Comparison of ENCODE assay signal across 17 cellular contexts in genomic region chr19:2729943-2730818, GRCh38. TPM values are rescaled to one million over a fixed set of nuclear protein-coding genes. Genes with fewer than 3 reads are reported as not detected.
DNase-seq lines count a peak whose midpoint lies in the region; ATAC-seq, FAIRE-seq and TF ChIP-seq lines count a peak whose summit lies in the region.
"Had no signal": no experiment of that assay in that cellular context is flagged by ENCODE, and none has a peak within 500 bp of the region (broad histone marks: within the 10 kb centered on the region; RNA-seq: fewer than 3 reads in every experiment).

No MANE protein-coding gene starts in this region.

- CTCF ChIA-PET in K562 (lab: Yijun Ruan, JAX; ENCODE audit: low intra/inter-chr PET ratio), result no interaction called here

- peaks cover 6% of the 10 kb centered on the region for H3K4me1 Mint-ChIP-seq in type B pancreatic cell (ENCODE audit: unreplicated experiment)

- TF ChIP-seq CTCF in DND-41 (IDR thresholded peaks at IDR 0.05; ENCODE audit: borderline replicate concordance, extremely low read depth, low read length, poor library complexity, severe bottlenecking) (no peak), K562 (IDR thresholded peaks at IDR 0.05 in 2 of 3, conservative IDR thresholded peaks at IDR 0.05 in 1 of 3; ENCODE audit: insufficient read depth in 2 of 3, low read depth in 1 of 3, low read length in 3 of 3) (no peak), type B pancreatic cell (conservative IDR thresholded peaks at IDR 0.05) (no peak), testis (IDR thresholded peaks at IDR 0.05) (no peak)

- no peaks in the 10 kb centered on the region for H3K9me3 Mint-ChIP-seq in type B pancreatic cell
- H3K9me3 Mint-ChIP-seq: CD4-positive, alpha-beta memory T cell had no signal

- in situ Hi-C loops in K562 (cut with MboI), result no loop called here

- no TSS peak for BruUV-seq in K562 (replicated peaks; lab: Mats Ljungman, UMichigan)

- H3K4me3 Mint-ChIP-seq in type B pancreatic cell, result no peak overlapping the region
- H3K4me3 Mint-ChIP-seq: CD4-positive, alpha-beta memory T cell had no signal

- H3K79me2 ChIP-seq in DND-41 (ENCODE audit: insufficient read depth, low read length) (no peaks in the 10 kb centered on the region), K562 (ENCODE audit: control insufficient read depth, insufficient read depth, low read length) (peaks cover 4% of the 10 kb centered on the region)

- H3K9ac ChIP-seq in DND-41 (ENCODE audit: low read depth, low read length) (no peak overlapping the region), K562 (ENCODE audit: insufficient read depth in 1 of 2, low read depth in 2 of 2, low read length in 2 of 2) (no peak overlapping the region; a peak in 1 of 4 replicates)
- H3K9ac ChIP-seq: GM23248 had no signal

- H3K36me3 ChIP-seq in DND-41 (ENCODE audit: insufficient read depth, low read length) (peaks cover 36% of the 10 kb centered on the region), K562 (ENCODE audit: control insufficient read depth, insufficient read depth, low read length) (peaks cover 39% of the 10 kb centered on the region; the same call in 2 of the 3 replicates), testis (ENCODE audit: low read depth, missing control alignments) (no peaks in the 10 kb centered on the region)

- peaks cover 25% of the 10 kb centered on the region for H3K27me3 Mint-ChIP-seq in type B pancreatic cell

- no peak overlapping the region for H3K4me3 ChIP-seq in DND-41 (ENCODE audit: low read depth in 1 of 2, low read length in 2 of 2)
- H3K4me3 ChIP-seq in K562, result no peak overlapping the region
- no peak overlapping the region for H3K4me3 ChIP-seq in testis
- H3K4me3 ChIP-seq: GM23248 had no signal

- WGBS in K562 (ENCODE audit: insufficient coverage, low coverage, missing lambda C conversion rate), result 83% methylated on average over 23 of the region's 26 CpGs
- WGBS in testis, 2 donors, result 90 to 91% methylated on average over 15 to 24 of the region's 26 CpGs

- ATAC-seq in Right ventricle myocardium superior (ENCODE audit: poor library complexity) (no peak), Right ventricle myocardium inferior (no peak), DND-41 (ENCODE audit: insufficient read depth, low read depth) (0 out of 3 replicates have a peak, but pooled peaks have one; percentile 13), K562 (peak; percentile 4; the same call in 2 of the 3 replicates), GM18502 (IDR thresholded peaks at IDR 0.05; ENCODE audit: poor library complexity, unreplicated experiment) (no peak)

- TF ChIP-seq RAD21 in K562 (CRISPR knock-in tag; conservative IDR thresholded peaks at IDR 0.05 in 1 of 2, IDR thresholded peaks at IDR 0.05 in 1 of 2), result no peak

- peak; percentile 30 for DNase-seq in Right ventricle myocardium superior
- no peak for DNase-seq in Right ventricle myocardium inferior (ENCODE audit: missing footprints)
- no peak for DNase-seq in DND-41
- DNase-seq in K562 (ENCODE audit: extremely low read depth in 1 of 4, low spot score in 3 of 4), result no peak
- DNase-seq in type B pancreatic cell (ENCODE audit: extremely low spot score, unreplicated experiment), result peak; percentile 68
- DNase-seq in DMS153 (lab: John Stamatoyannopoulos, UW), result no peak
- DNase-seq in testis, result no peak
- DNase-seq: 8988T; ACHN; C1 segment of cervical spinal cord; CD4-positive, alpha-beta memory T cell; COR-L47; DMS53; GM23248; IMR-90 had no signal

- H3K9me1 ChIP-seq in K562 (ENCODE audit: control insufficient read depth, insufficient read depth, low read length), result peaks cover 6% of the 10 kb centered on the region

- H4K20me1 ChIP-seq in DND-41 (ENCODE audit: insufficient read depth, low read length) (peaks cover 10% of the 10 kb centered on the region), K562 (replicated peaks; ENCODE audit: control insufficient read depth, insufficient read depth, low read length) (peaks cover 23% of the 10 kb centered on the region)

- TF ChIP-seq EP300 in K562 (IDR thresholded peaks at IDR 0.05; ENCODE audit: low read length), result no peak

- no peaks in the 10 kb centered on the region for H3K36me3 Mint-ChIP-seq in type B pancreatic cell

- no peaks in the 10 kb centered on the region for H3K9me3 ChIP-seq in DND-41 (ENCODE audit: insufficient read depth, low read length, severe bottlenecking)
- H3K9me3 ChIP-seq in K562 (replicated peaks; ENCODE audit: control insufficient read depth, insufficient read depth, low read depth, low read length), result no peaks in the 10 kb centered on the region
- no peaks in the 10 kb centered on the region for H3K9me3 ChIP-seq in testis

- H3K4me1 ChIP-seq in DND-41 (ENCODE audit: insufficient read depth, low read length) (no peaks in the 10 kb centered on the region), K562 (replicated peaks in 1 of 2; ENCODE audit: control insufficient read depth in 2 of 2, insufficient read depth in 2 of 2, low read length in 2 of 2) (peaks cover 0 to 59% of the 10 kb centered on the region in 2 experiments; a peak in 2 of 5 replicates), testis (no peaks in the 10 kb centered on the region)

- H3K27ac Mint-ChIP-seq in type B pancreatic cell, result no peak overlapping the region
- H3K27ac Mint-ChIP-seq: CD4-positive, alpha-beta memory T cell had no signal

- POLR2A ChIA-PET in K562 (lab: Yijun Ruan, JAX), result interaction anchor here (0.6 to 4.5 kb wide), 3 partner anchors 9 to 64 kb away, joined by 3 to 21 read pairs (median 8); partner anchors contain the start of gene SLC39A3

- H2AFZ ChIP-seq in DND-41 (ENCODE audit: low read depth, low read length) (no peak overlapping the region), K562 (ENCODE audit: low read depth, low read length) (no peak overlapping the region)
- H2AFZ ChIP-seq: GM23248 had no signal

- H3K27ac ChIP-seq in DND-41 (ENCODE audit: low read length), result no peak overlapping the region
- H3K27ac ChIP-seq in K562 (ENCODE audit: extremely low read depth, low read depth, low read length), result no peak overlapping the region
- H3K27ac ChIP-seq in testis, result no peak overlapping the region
- H3K27ac ChIP-seq: GM23248 had no signal

- no peak overlapping the region for H3K4me2 ChIP-seq in DND-41 (ENCODE audit: insufficient read depth, low read length)
- no peak overlapping the region for H3K4me2 ChIP-seq in K562 (ENCODE audit: insufficient read depth, low read length)

- no peaks in the 10 kb centered on the region for H3K27me3 ChIP-seq in DND-41 (ENCODE audit: insufficient read depth, low read length, poor library complexity)
- peaks cover 2 to 10% of the 10 kb centered on the region in 2 experiments; a peak in 2 of 5 replicates for H3K27me3 ChIP-seq in K562 (ENCODE audit: control insufficient read depth in 2 of 2, insufficient read depth in 2 of 2, low read length in 2 of 2)
- H3K27me3 ChIP-seq in testis, result no peaks in the 10 kb centered on the region

- TF ChIP-seq POLR2A in K562 (conservative IDR thresholded peaks at IDR 0.05), result 0 out of 2 replicates have a peak, but pooled peaks have one; percentile 45
- TF ChIP-seq POLR2A in testis (IDR thresholded peaks at IDR 0.05), result no peak

- intact Hi-C loops in Right ventricle myocardium superior (cut with DNase I) (no loop called here), Right ventricle myocardium inferior (cut with DNase I) (no loop called here), K562 (cut with micrococcal nuclease) (no loop called here), testis (cut with DNase I; ENCODE audit: low total_unique reads) (no loop called here)

- no peak for FAIRE-seq in K562 (lab: Jason Lieb, UNC)
- FAIRE-seq: H54 had no signal

RNA-seq across cellular contexts. Expression of gene DIRAS1, which starts 9.0 kb away (rescaled TPM):
- total RNA-seq in Right ventricle myocardium superior (216 TPM), Right ventricle myocardium inferior (200 TPM), K562 (2014; rRNA removed) (2.2 and 3.3 TPM in 2 replicates), K562 (2014; rRNA removed; fragmentation: Illumina TruSeq; extraction: Trizol) (2.3 TPM in 2 replicates), K562 (2015; rRNA removed; fragmentation: Illumina TruSeq; extraction: Trizol) (2.9 and 3.3 TPM in 2 replicates), K562 (2021) (12.0 and 12.8 TPM in 2 replicates), type B pancreatic cell (ENCODE audit: low replicate concordance) (5.9 and 10.4 TPM in 2 replicates), testis (10 to 100 TPM; 22.5 to 33.1 TPM)
- total RNA-seq in K562 (2011; cell fraction: chromatin; rRNA removed; ENCODE audit: low replicate concordance), result 5.2 and 12.7 TPM in 2 replicates
- total RNA-seq in K562 (2011; cell fraction: nucleolus; rRNA removed), result 5.7 and 6.5 TPM in 2 replicates
- 4.3 and 5.3 TPM in 2 replicates for total RNA-seq in K562 (2011; cell fraction: nucleoplasm; rRNA removed)
- polyA plus RNA-seq in K562 (2011; rRNA removed) (7.3 and 12.0 TPM in 2 replicates), K562 (2014; fragmentation: Illumina TruSeq; extraction: Trizol) (3.8 and 4.9 TPM in 2 replicates), K562 (2014; fragmentation: Nextera tagmentation; extraction: Ambion mirVana) (under 1 TPM; 0.11 to 0.18 TPM), K562 (2014; rRNA removed) (4.7 and 6.0 TPM in 2 replicates), testis (ENCODE audit: insufficient read depth, low read depth, low replicate concordance) (8.1 TPM)
- 8.0 and 16.3 TPM in 2 replicates for polyA plus RNA-seq in K562 (2011; cell fraction: cytosol; rRNA removed)
- polyA plus RNA-seq in K562 (2011; cell fraction: nucleus; rRNA removed), result 10.3 and 10.5 TPM in 2 replicates
- polyA plus RNA-seq in K562 (2012), result 5.1 and 7.3 TPM in 2 replicates
- 10.2 and 11.4 TPM in 2 replicates for polyA minus RNA-seq in K562 (2011; rRNA and poly(A)+ RNA removed)
- 8.0 and 8.7 TPM in 2 replicates for polyA minus RNA-seq in K562 (2011; cell fraction: cytosol; rRNA and poly(A)+ RNA removed)
- 1.8 and 2.6 TPM in 2 replicates for polyA minus RNA-seq in K562 (2011; cell fraction: nucleus; rRNA and poly(A)+ RNA removed)
- total RNA-seq: CD4-positive, alpha-beta memory T cell had no signal
- polyA plus RNA-seq: CD4-positive, alpha-beta memory T cell had no signal

RNA-seq across cellular contexts. Expression of gene SLC39A3, which starts 9.6 kb away (rescaled TPM):
- total RNA-seq in Right ventricle myocardium superior (20.2 TPM), Right ventricle myocardium inferior (24.5 TPM), K562 (2014; rRNA removed) (161 and 172 TPM in 2 replicates), K562 (2014; rRNA removed; fragmentation: Illumina TruSeq; extraction: Trizol) (58.6 and 93.5 TPM in 2 replicates), K562 (2015; rRNA removed; fragmentation: Illumina TruSeq; extraction: Trizol) (87.1 and 91.3 TPM in 2 replicates), K562 (2021) (149 and 152 TPM in 2 replicates), type B pancreatic cell (ENCODE audit: low replicate concordance) (32.0 and 33.1 TPM in 2 replicates), testis (100 to 1,000 TPM; 126 to 160 TPM)
- total RNA-seq in K562 (2011; cell fraction: chromatin; rRNA removed; ENCODE audit: low replicate concordance), result 117 and 251 TPM in 2 replicates
- 298 and 302 TPM in 2 replicates for total RNA-seq in K562 (2011; cell fraction: nucleolus; rRNA removed)
- total RNA-seq in K562 (2011; cell fraction: nucleoplasm; rRNA removed), result 179 and 217 TPM in 2 replicates
- polyA plus RNA-seq in K562 (2011; rRNA removed) (127 and 145 TPM in 2 replicates), K562 (2014; fragmentation: Illumina TruSeq; extraction: Trizol) (215 and 268 TPM in 2 replicates), K562 (2014; fragmentation: Nextera tagmentation; extraction: Ambion mirVana) (1 to 10 TPM; 2.3 to 3.6 TPM), K562 (2014; rRNA removed) (165 and 173 TPM in 2 replicates), testis (ENCODE audit: insufficient read depth, low read depth, low replicate concordance) (198 TPM)
- polyA plus RNA-seq in K562 (2011; cell fraction: cytosol; rRNA removed), result 193 and 267 TPM in 2 replicates
- polyA plus RNA-seq in K562 (2011; cell fraction: nucleus; rRNA removed), result 120 and 140 TPM in 2 replicates
- 107 and 221 TPM in 2 replicates for polyA plus RNA-seq in K562 (2012)
- polyA minus RNA-seq in K562 (2011; rRNA and poly(A)+ RNA removed), result 62.5 and 83.9 TPM in 2 replicates
- 76.8 and 77.8 TPM in 2 replicates for polyA minus RNA-seq in K562 (2011; cell fraction: cytosol; rRNA and poly(A)+ RNA removed)
- 36.1 and 44.7 TPM in 2 replicates for polyA minus RNA-seq in K562 (2011; cell fraction: nucleus; rRNA and poly(A)+ RNA removed)

RNA-seq across cellular contexts. Expression of gene GNG7, which starts 27.7 kb away (rescaled TPM):
- total RNA-seq in Right ventricle myocardium superior, result 35.2 TPM
- 26.7 TPM for total RNA-seq in Right ventricle myocardium inferior
- total RNA-seq in K562 (2011; cell fraction: chromatin; rRNA removed; ENCODE audit: low replicate concordance), result 0.09 and 0.16 TPM in 2 replicates
- under 0.01 and 0.13 TPM in 2 replicates for total RNA-seq in K562 (2011; cell fraction: nucleolus; rRNA removed)
- 0.15 TPM in 1 of 2 replicates, not detected in the other for total RNA-seq in K562 (2011; cell fraction: nucleoplasm; rRNA removed)
- 0.09 TPM in 1 of 2 replicates, not detected in the other for total RNA-seq in K562 (2014; rRNA removed)
- 0.04 TPM in 1 of 2 replicates, not detected in the other for total RNA-seq in K562 (2014; rRNA removed; fragmentation: Illumina TruSeq; extraction: Trizol)
- 0.04 TPM in 2 replicates for total RNA-seq in K562 (2015; rRNA removed; fragmentation: Illumina TruSeq; extraction: Trizol)
- 0.11 and 0.20 TPM in 2 replicates for total RNA-seq in K562 (2021)
- polyA plus RNA-seq in K562 (2011; rRNA removed), result 0.08 and 0.12 TPM in 2 replicates
- 0.15 and 0.27 TPM in 2 replicates for polyA plus RNA-seq in K562 (2011; cell fraction: cytosol; rRNA removed)
- polyA plus RNA-seq in K562 (2011; cell fraction: nucleus; rRNA removed), result 0.04 and 0.22 TPM in 2 replicates
- 0.10 and 0.53 TPM in 2 replicates for polyA plus RNA-seq in K562 (2012)
- 0.04 TPM in 2 replicates for polyA plus RNA-seq in K562 (2014; fragmentation: Illumina TruSeq; extraction: Trizol)
- under 1 TPM in 1 of 2 experiments, not detected in 1; 0.01 TPM for polyA plus RNA-seq in K562 (2014; fragmentation: Nextera tagmentation; extraction: Ambion mirVana)
- 0.07 TPM in 1 of 2 replicates, not detected in the other for polyA plus RNA-seq in K562 (2014; rRNA removed)
- 0.03 TPM in 1 of 2 replicates, not detected in the other for polyA minus RNA-seq in K562 (2011; rRNA and poly(A)+ RNA removed)
- not detected in 2 replicates for polyA minus RNA-seq in K562 (2011; cell fraction: cytosol; rRNA and poly(A)+ RNA removed)
- polyA minus RNA-seq in K562 (2011; cell fraction: nucleus; rRNA and poly(A)+ RNA removed), result not detected in 2 replicates
- 3.8 and 12.2 TPM in 2 replicates for total RNA-seq in type B pancreatic cell (ENCODE audit: low replicate concordance)
- total RNA-seq in testis, result 10 to 100 TPM; 25.3 to 38.7 TPM
- 16.9 TPM for polyA plus RNA-seq in testis (ENCODE audit: insufficient read depth, low read depth, low replicate concordance)

RNA-seq across cellular contexts. Expression of gene SGTA, which starts 52.9 kb away (rescaled TPM):
- total RNA-seq in Right ventricle myocardium superior (56.6 TPM), Right ventricle myocardium inferior (64.3 TPM), K562 (2014; rRNA removed) (73.2 and 106 TPM in 2 replicates), K562 (2014; rRNA removed; fragmentation: Illumina TruSeq; extraction: Trizol) (16.2 and 18.1 TPM in 2 replicates), K562 (2015; rRNA removed; fragmentation: Illumina TruSeq; extraction: Trizol) (49.9 and 50.8 TPM in 2 replicates), K562 (2021) (106 and 110 TPM in 2 replicates), type B pancreatic cell (ENCODE audit: low replicate concordance) (55.9 and 64.4 TPM in 2 replicates), testis (100 to 1,000 TPM in 1 of 2 donors, 10 to 100 TPM in 1; 93.9 to 100 TPM)
- total RNA-seq in K562 (2011; cell fraction: chromatin; rRNA removed; ENCODE audit: low replicate concordance), result 53.5 and 114 TPM in 2 replicates
- total RNA-seq in K562 (2011; cell fraction: nucleolus; rRNA removed), result 73.2 and 78.7 TPM in 2 replicates
- 57.0 and 59.8 TPM in 2 replicates for total RNA-seq in K562 (2011; cell fraction: nucleoplasm; rRNA removed)
- polyA plus RNA-seq in K562 (2011; rRNA removed) (44.5 and 67.3 TPM in 2 replicates), K562 (2014; fragmentation: Illumina TruSeq; extraction: Trizol) (72.3 and 101 TPM in 2 replicates), K562 (2014; fragmentation: Nextera tagmentation; extraction: Ambion mirVana) (1 to 10 TPM; 1.4 to 4.8 TPM), K562 (2014; rRNA removed) (87.3 and 89.9 TPM in 2 replicates), testis (ENCODE audit: insufficient read depth, low read depth, low replicate concordance) (99.6 TPM)
- polyA plus RNA-seq in K562 (2011; cell fraction: cytosol; rRNA removed), result 73.0 and 146 TPM in 2 replicates
- 65.8 and 104 TPM in 2 replicates for polyA plus RNA-seq in K562 (2011; cell fraction: nucleus; rRNA removed)
- 77.3 and 87.1 TPM in 2 replicates for polyA plus RNA-seq in K562 (2012)
- 10.3 and 19.1 TPM in 2 replicates for polyA minus RNA-seq in K562 (2011; rRNA and poly(A)+ RNA removed)
- polyA minus RNA-seq in K562 (2011; cell fraction: cytosol; rRNA and poly(A)+ RNA removed), result 38.4 and 40.7 TPM in 2 replicates
- 17.5 and 20.0 TPM in 2 replicates for polyA minus RNA-seq in K562 (2011; cell fraction: nucleus; rRNA and poly(A)+ RNA removed)

RNA-seq across cellular contexts. Expression of gene THOP1, which starts 55.1 kb away (rescaled TPM):
- total RNA-seq in Right ventricle myocardium superior, result 52.6 TPM
- total RNA-seq in Right ventricle myocardium inferior, result 54.8 TPM
- 161 and 433 TPM in 2 replicates for total RNA-seq in K562 (2011; cell fraction: chromatin; rRNA removed; ENCODE audit: low replicate concordance)
- 163 and 178 TPM in 2 replicates for total RNA-seq in K562 (2011; cell fraction: nucleolus; rRNA removed)
- 128 and 148 TPM in 2 replicates for total RNA-seq in K562 (2011; cell fraction: nucleoplasm; rRNA removed)
- total RNA-seq in K562 (2014; rRNA removed), result 255 and 325 TPM in 2 replicates
- total RNA-seq in K562 (2014; rRNA removed; fragmentation: Illumina TruSeq; extraction: Trizol), result 43.6 and 58.2 TPM in 2 replicates
- 97.6 and 106 TPM in 2 replicates for total RNA-seq in K562 (2015; rRNA removed; fragmentation: Illumina TruSeq; extraction: Trizol)
- total RNA-seq in K562 (2021), result 193 and 203 TPM in 2 replicates
- polyA plus RNA-seq in K562 (2011; rRNA removed), result 96.1 and 122 TPM in 2 replicates
- 93.4 and 185 TPM in 2 replicates for polyA plus RNA-seq in K562 (2011; cell fraction: cytosol; rRNA removed)
- polyA plus RNA-seq in K562 (2011; cell fraction: nucleus; rRNA removed), result 299 and 377 TPM in 2 replicates
- 128 and 152 TPM in 2 replicates for polyA plus RNA-seq in K562 (2012)
- 77.3 and 106 TPM in 2 replicates for polyA plus RNA-seq in K562 (2014; fragmentation: Illumina TruSeq; extraction: Trizol)
- 1 to 10 TPM; 1.3 to 2.0 TPM for polyA plus RNA-seq in K562 (2014; fragmentation: Nextera tagmentation; extraction: Ambion mirVana)
- 174 and 181 TPM in 2 replicates for polyA plus RNA-seq in K562 (2014; rRNA removed)
- 65.6 and 91.6 TPM in 2 replicates for polyA minus RNA-seq in K562 (2011; rRNA and poly(A)+ RNA removed)
- polyA minus RNA-seq in K562 (2011; cell fraction: cytosol; rRNA and poly(A)+ RNA removed), result 90.0 and 90.6 TPM in 2 replicates
- polyA minus RNA-seq in K562 (2011; cell fraction: nucleus; rRNA and poly(A)+ RNA removed), result 35.1 and 68.2 TPM in 2 replicates
- total RNA-seq in type B pancreatic cell (ENCODE audit: low replicate concordance), result 85.9 and 109 TPM in 2 replicates
- 100 to 1,000 TPM; 111 to 134 TPM for total RNA-seq in testis
- polyA plus RNA-seq in testis (ENCODE audit: insufficient read depth, low read depth, low replicate concordance), result 166 TPM

Comparison
In these comparisons a context has a peak if more than half of its experiments do, and no peak if none do; other contexts are left out.
1. DNase-seq: peak in Right ventricle myocardium superior (single experiment) and type B pancreatic cell (single experiment); none in Right ventricle myocardium inferior (single experiment), DND-41 (single experiment), K562 (0 of 4), DMS153 (single experiment) and testis (single experiment).
2. ATAC-seq: peak in DND-41 (single experiment) and K562 (single experiment); none in Right ventricle myocardium superior (single experiment), Right ventricle myocardium inferior (single experiment) and GM18502 (single experiment).